ENCODE assay signal across 24 cellular contexts in genomic region chr3:188842628-188843027, GRCh38.
DNase-seq lines count a peak whose midpoint lies in the region; ATAC-seq and TF ChIP-seq lines count a peak whose summit lies in the region.
"Had no signal": no experiment of that assay in that cellular context is flagged by ENCODE, and none has a peak within 500 bp of the region (broad histone marks: within the 10 kb centered on the region; RNA-seq: fewer than 3 reads in every experiment).

No MANE protein-coding gene starts in this region.

- H3K27ac Mint-ChIP-seq in activated T-helper 1 cell treated with anti-CD3 and anti-CD28 coated beads, Interleukin-12 subunit alpha, Interleukin-12 subunit beta, Interleukin-2, Interleukin-4 antibody, amounts not matched to agents 30 ng/mL and 10 ng/mL and 1 ng/mL, durations not matched to agents 14 hours and 24 hours and 36 hours: no peak overlapping the region
- H3K27ac Mint-ChIP-seq in natural killer cell: no peak overlapping the region
- H3K27ac Mint-ChIP-seq: activated naive CD8-positive, alpha-beta T cell; brain; CD4-positive, alpha-beta T cell; progenitor cell of endocrine pancreas; type B pancreatic cell had no signal

- H3K9me3 ChIP-seq in effector memory CD4-positive, alpha-beta T cell (ENCODE audit: control insufficient read depth, low read length): no peaks in the 10 kb centered on the region
- H3K9me3 ChIP-seq: A549, gastroesophageal sphincter, stomach had no signal

- H3K36me3 Mint-ChIP-seq in activated T-helper 1 cell treated with anti-CD3 and anti-CD28 coated beads, Interleukin-12 subunit alpha, Interleukin-12 subunit beta, Interleukin-2, Interleukin-4 antibody, amounts not matched to agents 30 ng/mL and 10 ng/mL and 1 ng/mL, durations not matched to agents 14 hours and 24 hours and 36 hours (ENCODE audit: low read depth): peaks cover 3% of the 10 kb centered on the region
- no peaks in the 10 kb centered on the region for H3K36me3 Mint-ChIP-seq in natural killer cell
- H3K36me3 Mint-ChIP-seq: brain had no signal

- H3K9me3 Mint-ChIP-seq in activated T-helper 1 cell treated with anti-CD3 and anti-CD28 coated beads, Interleukin-12 subunit alpha, Interleukin-12 subunit beta, Interleukin-2, Interleukin-4 antibody, amounts not matched to agents 30 ng/mL and 10 ng/mL and 1 ng/mL, durations not matched to agents 14 hours and 24 hours and 36 hours: peaks cover 4% of the 10 kb centered on the region
- H3K9me3 Mint-ChIP-seq in natural killer cell: no peaks in the 10 kb centered on the region
- H3K9me3 Mint-ChIP-seq: CD4-positive, alpha-beta T cell had no signal

- no peaks in the 10 kb centered on the region for H3K27me3 Mint-ChIP-seq in activated T-helper 1 cell treated with anti-CD3 and anti-CD28 coated beads, Interleukin-12 subunit alpha, Interleukin-12 subunit beta, Interleukin-2, Interleukin-4 antibody, amounts not matched to agents 30 ng/mL and 10 ng/mL and 1 ng/mL, durations not matched to agents 14 hours and 24 hours and 36 hours (ENCODE audit: insufficient read depth)
- H3K27me3 Mint-ChIP-seq in natural killer cell (ENCODE audit: low read depth in 2 of 2): no peaks in the 10 kb centered on the region
- H3K27me3 Mint-ChIP-seq: activated naive CD8-positive, alpha-beta T cell; brain; CD4-positive, alpha-beta T cell; progenitor cell of endocrine pancreas; type B pancreatic cell had no signal

- intact Hi-C loops in activated T-helper 1 cell treated with anti-CD3 and anti-CD28 coated beads, Interleukin-12 subunit alpha, Interleukin-12 subunit beta, Interleukin-2, Interleukin-4 antibody, amounts not matched to agents 30 ng/mL and 10 ng/mL and 1 ng/mL, durations not matched to agents 14 hours and 24 hours and 36 hours (cut with micrococcal nuclease): no loop called here
- intact Hi-C loops in natural killer cell (cut with micrococcal nuclease): no loop called here

- DNase-seq in AG08395 (ENCODE audit: low spot score) (peak; percentile 27), HS-5 (ENCODE audit: low read depth) (peak; percentile 45), SIG-M5 (lab: John Stamatoyannopoulos, UW) (peak; percentile 56), fibroblast of pulmonary artery (ENCODE audit: low read depth) (peak; percentile 53), natural killer cell (no peak), T1000 (lab: John Stamatoyannopoulos, UW) (no peak)
- no peak for DNase-seq in effector memory CD4-positive, alpha-beta T cell
- DNase-seq in activated T-helper 1 cell treated with anti-CD3 and anti-CD28 coated beads, Interleukin-12 subunit alpha, Interleukin-12 subunit beta, Interleukin-2, Interleukin-4 antibody, amounts not matched to agents 30 ng/mL and 10 ng/mL and 1 ng/mL, durations not matched to agents 14 hours and 24 hours and 36 hours (ENCODE audit: low spot score): no peak
- DNase-seq: CD4-positive, alpha-beta T cell; left colon; small intestine; stimulated activated CD4-positive, alpha-beta T cell treated with anti-CD3 and anti-CD28 coated beads, Interleukin-4, amount 100 ng/mL, for 24 hours; stomach; T-helper 9 cell had no signal

- no peak overlapping the region for H3K4me3 ChIP-seq in fibroblast of pulmonary artery (replicated peaks; ENCODE audit: low read depth, low read length)
- H3K4me3 ChIP-seq in effector memory CD4-positive, alpha-beta T cell (ENCODE audit: insufficient read depth, low read depth, low read length, poor library complexity, severe bottlenecking): no peak overlapping the region
- H3K4me3 ChIP-seq: A549, coronary artery, gastroesophageal sphincter, stomach had no signal

- no peaks in the 10 kb centered on the region for H3K4me1 Mint-ChIP-seq in activated T-helper 1 cell treated with anti-CD3 and anti-CD28 coated beads, Interleukin-12 subunit alpha, Interleukin-12 subunit beta, Interleukin-2, Interleukin-4 antibody, amounts not matched to agents 30 ng/mL and 10 ng/mL and 1 ng/mL, durations not matched to agents 14 hours and 24 hours and 36 hours (ENCODE audit: low read depth)
- H3K4me1 Mint-ChIP-seq in natural killer cell: peaks cover 15 to 36% of the 10 kb centered on the region in 2 donors

- ATAC-seq in natural killer cell: no peak
- ATAC-seq: A549; activated CD4-positive, CD25-positive, alpha-beta regulatory T cell treated with anti-CD3 and anti-CD28 coated beads, Interleukin-2, amount 50 U/mL, for 24 hours; gastroesophageal sphincter; HCT116; left colon had no signal

- no peaks in the 10 kb centered on the region for H3K4me1 ChIP-seq in effector memory CD4-positive, alpha-beta T cell (ENCODE audit: control insufficient read depth, insufficient read depth, low read length, poor library complexity, severe bottlenecking)

- no peak overlapping the region for H3K4me3 Mint-ChIP-seq in activated T-helper 1 cell treated with anti-CD3 and anti-CD28 coated beads, Interleukin-12 subunit alpha, Interleukin-12 subunit beta, Interleukin-2, Interleukin-4 antibody, amounts not matched to agents 30 ng/mL and 10 ng/mL and 1 ng/mL, durations not matched to agents 14 hours and 24 hours and 36 hours
- H3K4me3 Mint-ChIP-seq in natural killer cell: no peak overlapping the region
- H3K4me3 Mint-ChIP-seq: activated naive CD8-positive, alpha-beta T cell; brain; CD4-positive, alpha-beta T cell; type B pancreatic cell had no signal

- no peak overlapping the region for H3K27ac ChIP-seq in effector memory CD4-positive, alpha-beta T cell (ENCODE audit: insufficient read depth, low read length, poor library complexity, severe bottlenecking)
- H3K27ac ChIP-seq: A549, coronary artery, gastroesophageal sphincter, KMS-11, stomach had no signal

- no peaks in the 10 kb centered on the region for H3K36me3 ChIP-seq in effector memory CD4-positive, alpha-beta T cell (ENCODE audit: control insufficient read depth, insufficient read depth, low read length)
- H3K36me3 ChIP-seq: gastroesophageal sphincter, stomach had no signal

- TF ChIP-seq CTCF in fibroblast of pulmonary artery (IDR thresholded peaks at IDR 0.05; ENCODE audit: low read length, missing control alignments) (no peak), natural killer cell (IDR thresholded peaks at IDR 0.05) (no peak)

- H3K27me3 ChIP-seq in effector memory CD4-positive, alpha-beta T cell (replicated peaks; ENCODE audit: control insufficient read depth, insufficient read depth, low read length, poor library complexity, severe bottlenecking): no peaks in the 10 kb centered on the region
- H3K27me3 ChIP-seq: gastroesophageal sphincter, stomach had no signal

Comparison
In these comparisons a context has a peak if more than half of its experiments do, and no peak if none do; other contexts are left out.
1. DNase-seq: peak in AG08395 (single experiment), HS-5 (single experiment), SIG-M5 (single experiment) and fibroblast of pulmonary artery (single experiment); none in effector memory CD4-positive, alpha-beta T cell (0 of 3), activated T-helper 1 cell treated with anti-CD3 and anti-CD28 coated beads, Interleukin-12 subunit alpha, Interleukin-12 subunit beta, Interleukin-2, Interleukin-4 antibody, amounts not matched to agents 30 ng/mL and 10 ng/mL and 1 ng/mL, durations not matched to agents 14 hours and 24 hours and 36 hours (single experiment), natural killer cell (single experiment) and T1000 (single experiment).